In genomic region chr16:17998550-17998949, GRCh38 we compare ENCODE assay signal across 21 cellular contexts.
DNase-seq lines count a peak whose midpoint lies in the region; ATAC-seq, FAIRE-seq and TF ChIP-seq lines count a peak whose summit lies in the region.
"Had no signal": no experiment of that assay in that cellular context is flagged by ENCODE, and none has a peak within 500 bp of the region (broad histone marks: within the 10 kb centered on the region; RNA-seq: fewer than 3 reads in every experiment).

No MANE protein-coding gene starts in this region.

- H3K27ac ChIP-seq in kidney (ENCODE audit: low read depth in 2 of 2, low read length in 2 of 2): no peak overlapping the region
- H3K27ac ChIP-seq: BLaER1, C4-2B had no signal

- no peak overlapping the region for H3K27ac Mint-ChIP-seq in chondrocyte (ENCODE audit: unreplicated experiment)
- H3K27ac Mint-ChIP-seq: B cell; CD4-positive, CD25-positive, alpha-beta regulatory T cell; CD8-positive, alpha-beta T cell; HFFc6 had no signal

- no peak overlapping the region for H3K4me3 ChIP-seq in kidney (ENCODE audit: low read length in 2 of 2)
- H3K4me3 ChIP-seq: BLaER1, GM12878, HAP-1 had no signal

- H3K4me1 Mint-ChIP-seq in chondrocyte (ENCODE audit: low read depth): no peaks in the 10 kb centered on the region
- H3K4me1 Mint-ChIP-seq: B cell; CD4-positive, CD25-positive, alpha-beta regulatory T cell had no signal

- no peaks in the 10 kb centered on the region for H3K9me3 ChIP-seq in kidney (ENCODE audit: control insufficient read depth in 1 of 2, low read length in 2 of 2)
- H3K9me3 ChIP-seq: BLaER1, Caco-2, HAP-1 had no signal

- TF ChIP-seq CTCF in kidney (IDR thresholded peaks at IDR 0.05; ENCODE audit: borderline replicate concordance, extremely low read depth, insufficient read depth) (no peak), chondrocyte (IDR thresholded peaks at IDR 0.05) (no peak)

- no peaks in the 10 kb centered on the region for H3K4me1 ChIP-seq in kidney (ENCODE audit: control insufficient read depth in 1 of 2, insufficient read depth in 1 of 2, low read depth in 1 of 2, low read length in 2 of 2)
- H3K4me1 ChIP-seq: BLaER1, Caco-2, HAP-1 had no signal

- intact Hi-C loops in kidney (cut with DNase I): no loop called here

- no peak overlapping the region for H3K4me3 Mint-ChIP-seq in chondrocyte (ENCODE audit: unreplicated experiment)
- H3K4me3 Mint-ChIP-seq: B cell; CD4-positive, CD25-positive, alpha-beta regulatory T cell; CD8-positive, alpha-beta T cell; HFFc6 had no signal

- no peaks in the 10 kb centered on the region for H3K36me3 ChIP-seq in kidney (ENCODE audit: control insufficient read depth in 1 of 2, insufficient read depth in 2 of 2, low read length in 2 of 2)
- H3K36me3 ChIP-seq: BLaER1, HAP-1 had no signal

- no peaks in the 10 kb centered on the region for H3K27me3 Mint-ChIP-seq in chondrocyte (ENCODE audit: low read depth)

- no peak for ATAC-seq in HG02973 (IDR thresholded peaks at IDR 0.05; ENCODE audit: unreplicated experiment)
- no peak for ATAC-seq in HG03135 (IDR thresholded peaks at IDR 0.05; ENCODE audit: unreplicated experiment)
- ATAC-seq: CD8-positive, alpha-beta T cell; GM12878 had no signal

- peaks cover 14% of the 10 kb centered on the region for H3K9me3 Mint-ChIP-seq in chondrocyte (ENCODE audit: low read depth)
- H3K9me3 Mint-ChIP-seq: CD8-positive, alpha-beta T cell had no signal

- H3K9ac ChIP-seq in kidney (ENCODE audit: low read length in 2 of 2): no peak overlapping the region
- H3K9ac ChIP-seq: BLaER1 had no signal

- FAIRE-seq in RCC 7860 (lab: Jason Lieb, UNC) (peak; percentile 86), colon (lab: Jason Lieb, UNC) (peak; percentile 93), kidney (lab: Jason Lieb, UNC) (peak; percentile 86)
- FAIRE-seq: GM12878, H54 had no signal

- no peaks in the 10 kb centered on the region for H3K36me3 Mint-ChIP-seq in chondrocyte (ENCODE audit: low read depth)
- H3K36me3 Mint-ChIP-seq: CD4-positive, CD25-positive, alpha-beta regulatory T cell; CD8-positive, alpha-beta T cell had no signal

- DNase-seq in RCC 7860 (ENCODE audit: low spot score): no peak
- no peak for DNase-seq in kidney
- no peak for DNase-seq in NCI-H128 (lab: John Stamatoyannopoulos, UW; ENCODE audit: unreplicated experiment)
- DNase-seq in chondrocyte (ENCODE audit: low spot score): no peak
- DNase-seq: Caco-2; CD4-positive, CD25-positive, alpha-beta regulatory T cell; CD8-positive, alpha-beta T cell; DMS153; DND-41; GDM1; GOT3; HFFc6 had no signal
